ENCODE assay signal across 8 cellular contexts in genomic region chr6:106103728-106104109, GRCh38. TPM values are rescaled to one million over a fixed set of nuclear protein-coding genes. Genes with fewer than 3 reads are reported as not detected.
DNase-seq lines count a peak whose midpoint lies in the region; ATAC-seq, FAIRE-seq and TF ChIP-seq lines count a peak whose summit lies in the region.

No MANE protein-coding gene starts in this region.

- POLR2A ChIA-PET in activated B cell treated with CpG ODN at 0.5 μM for 24 hours (lab: Charles Lee): interaction anchor here (0.5 to 2.6 kb wide), 5 partner anchors 10 to 111 kb away, joined by 3 to 7 read pairs (median 4); partner anchors contain the start of gene PRDM1

- no peaks in the 10 kb centered on the region for H3K9me3 Mint-ChIP-seq in activated B cell treated with CpG ODN at 0.5 μM for 24 hours

- no peak for FAIRE-seq in D721Med (lab: Jason Lieb, UNC)

- H3K27me3 Mint-ChIP-seq in activated B cell treated with CpG ODN at 0.5 μM for 24 hours: no peaks in the 10 kb centered on the region

- peak overlapping the region; percentile 69 for H3K4me3 Mint-ChIP-seq in activated B cell treated with CpG ODN at 0.5 μM for 24 hours

- peak overlapping the region; percentile 21 for H3K27ac Mint-ChIP-seq in activated B cell treated with CpG ODN at 0.5 μM for 24 hours

- TF ChIP-seq CTCF in activated B cell treated with CpG ODN at 0.5 μM for 24 hours (IDR thresholded peaks at IDR 0.05) (no peak), D721Med (IDR thresholded peaks at IDR 0.05; ENCODE audit: insufficient read depth, missing control alignments) (no peak)

- CTCF ChIA-PET in activated B cell treated with CpG ODN at 0.5 μM for 24 hours (lab: Charles Lee): interaction anchor here (0.7 to 1.5 kb wide), 2 partner anchors 120 to 133 kb away, joined by 3 to 4 read pairs; no protein-coding TSS in a partner anchor

- DNase-seq in activated B cell treated with CpG ODN at 0.5 μM for 24 hours: no peak
- peak in 1 of 2 donors; percentile 53 for DNase-seq in left colon
- DNase-seq in D721Med (ENCODE audit: insufficient read length, low spot score): no peak
- no peak for DNase-seq in NCI-H510A treated with DMSO at 0.1 percent for 48 hours (lab: John Stamatoyannopoulos, UW)
- no peak for DNase-seq in GM19240 (ENCODE audit: insufficient read length, low spot score)

- H3K4me1 Mint-ChIP-seq in activated B cell treated with CpG ODN at 0.5 μM for 24 hours: peaks cover 49% of the 10 kb centered on the region

- ATAC-seq in GM18867 (IDR thresholded peaks at IDR 0.05; ENCODE audit: unreplicated experiment) (peak; percentile 28), HG02973 (IDR thresholded peaks at IDR 0.05; ENCODE audit: unreplicated experiment) (peak; percentile 32), activated B cell treated with CpG ODN at 0.5 μM for 24 hours (ENCODE audit: low read depth) (peak; percentile 59), left colon (peak; percentile 50), HG03045 (IDR thresholded peaks at IDR 0.05; ENCODE audit: unreplicated experiment) (no peak)

- intact Hi-C loops in activated B cell treated with CpG ODN at 0.5 μM for 24 hours (cut with micrococcal nuclease) (loop anchor here (1.0 kb wide), 1 partner anchor 11 kb away; no protein-coding TSS in a partner anchor), left colon (cut with DNase I, micrococcal nuclease) (no loop called here)

- H3K36me3 Mint-ChIP-seq in activated B cell treated with CpG ODN at 0.5 μM for 24 hours (ENCODE audit: low read depth): peaks cover 47% of the 10 kb centered on the region

RNA-seq across cellular contexts. Expression of gene PRDM1, which starts 17.6 kb away (rescaled TPM):
- total RNA-seq in activated B cell treated with CpG ODN at 0.5 μM for 24 hours: 16.3 and 16.4 TPM in 2 replicates
- total RNA-seq in left colon: 10 to 100 TPM; 16.6 to 25.9 TPM
